Comparison of ENCODE assay signal across 8 cellular contexts in genomic region chr3:147945968-147946519, GRCh38.
DNase-seq lines count a peak whose midpoint lies in the region; ATAC-seq and TF ChIP-seq lines count a peak whose summit lies in the region.

No MANE protein-coding gene starts in this region.

- H3K36me3 ChIP-seq in subcutaneous abdominal adipose tissue (ENCODE audit: control insufficient read depth in 5 of 5, insufficient read depth in 5 of 5, low read length in 5 of 5) = no peaks in the 10 kb centered on the region
- H3K36me3 ChIP-seq in CD8-positive, alpha-beta memory T cell (ENCODE audit: insufficient read depth, low read length) = no peaks in the 10 kb centered on the region

- H3K4me3 ChIP-seq in astrocyte of the cerebellum (ENCODE audit: low read depth, low read length) = peak overlapping the region; percentile 13
- peak overlapping the region; percentile 37 to 57 (median 54) for H3K4me3 ChIP-seq in subcutaneous abdominal adipose tissue (ENCODE audit: low read depth in 1 of 5, low read length in 5 of 5)
- no peak overlapping the region for H3K4me3 ChIP-seq in CD8-positive, alpha-beta memory T cell (ENCODE audit: low read length)

- CTCF ChIA-PET in activated CD8-positive, alpha-beta T cell treated with anti-CD3 and anti-CD28 coated beads, Interleukin-2, amount 10 ng/mL, durations not matched to agents 7 days and 5 days (lab: Charles Lee) = no interaction called here
- CTCF ChIA-PET in CD8-positive, alpha-beta memory T cell (lab: Charles Lee) = no interaction called here

- H3K4me1 ChIP-seq in subcutaneous abdominal adipose tissue (ENCODE audit: control insufficient read depth in 5 of 5, insufficient read depth in 5 of 5, low read length in 5 of 5) = peaks cover 0 to 6% (median 4%) of the 10 kb centered on the region in 5 donors
- no peaks in the 10 kb centered on the region for H3K4me1 ChIP-seq in CD8-positive, alpha-beta memory T cell (ENCODE audit: insufficient read depth, low read length)

- no peaks in the 10 kb centered on the region for H3K27me3 Mint-ChIP-seq in activated CD8-positive, alpha-beta T cell treated with anti-CD3 and anti-CD28 coated beads, Interleukin-2, amount 10 ng/mL, durations not matched to agents 7 days and 5 days (ENCODE audit: low read depth)
- no peaks in the 10 kb centered on the region for H3K27me3 Mint-ChIP-seq in CD8-positive, alpha-beta memory T cell

- no peaks in the 10 kb centered on the region for H3K36me3 Mint-ChIP-seq in activated CD8-positive, alpha-beta T cell treated with anti-CD3 and anti-CD28 coated beads, Interleukin-2, amount 10 ng/mL, durations not matched to agents 7 days and 5 days (ENCODE audit: low read depth)
- no peaks in the 10 kb centered on the region for H3K36me3 Mint-ChIP-seq in CD8-positive, alpha-beta memory T cell

- peak; percentile 75 for ATAC-seq in GM19324 (IDR thresholded peaks at IDR 0.05; ENCODE audit: low FRiP score, unreplicated experiment)
- no peak for ATAC-seq in activated CD8-positive, alpha-beta T cell treated with anti-CD3 and anti-CD28 coated beads, Interleukin-2, amount 10 ng/mL, durations not matched to agents 7 days and 5 days

- H3K9me3 Mint-ChIP-seq in activated CD8-positive, alpha-beta T cell treated with anti-CD3 and anti-CD28 coated beads, Interleukin-2, amount 10 ng/mL, durations not matched to agents 7 days and 5 days (ENCODE audit: insufficient read depth) = no peaks in the 10 kb centered on the region
- H3K9me3 Mint-ChIP-seq in CD8-positive, alpha-beta memory T cell = peaks cover 4 to 25% (median 5%) of the 10 kb centered on the region in 5 donors

- DNase-seq in AML-193 (lab: John Stamatoyannopoulos, UW) (peak; percentile 30 to 61), HuH-7.5 (ENCODE audit: low spot score) (peak; percentile 34), astrocyte of the cerebellum (ENCODE audit: low read depth) (peak; percentile 86), iPS-NIHi7 (ENCODE audit: extremely low spot score) (peak; percentile 40)
- DNase-seq in activated CD8-positive, alpha-beta T cell treated with anti-CD3 and anti-CD28 coated beads, Interleukin-2, amount 10 ng/mL, durations not matched to agents 7 days and 5 days = no peak
- DNase-seq in CD8-positive, alpha-beta memory T cell = no peak

- H3K9me3 ChIP-seq in subcutaneous abdominal adipose tissue (ENCODE audit: control insufficient read depth in 5 of 5, low read length in 5 of 5) = no peaks in the 10 kb centered on the region
- no peaks in the 10 kb centered on the region for H3K9me3 ChIP-seq in CD8-positive, alpha-beta memory T cell (ENCODE audit: low read length)

- H3K27ac Mint-ChIP-seq in activated CD8-positive, alpha-beta T cell treated with anti-CD3 and anti-CD28 coated beads, Interleukin-2, amount 10 ng/mL, durations not matched to agents 7 days and 5 days = no peak overlapping the region
- H3K27ac Mint-ChIP-seq in CD8-positive, alpha-beta memory T cell = no peak overlapping the region

- H3K4me1 Mint-ChIP-seq in activated CD8-positive, alpha-beta T cell treated with anti-CD3 and anti-CD28 coated beads, Interleukin-2, amount 10 ng/mL, durations not matched to agents 7 days and 5 days (ENCODE audit: low read depth) = no peaks in the 10 kb centered on the region
- H3K4me1 Mint-ChIP-seq in CD8-positive, alpha-beta memory T cell = no peaks in the 10 kb centered on the region

- peak; percentile 83 for TF ChIP-seq CTCF in astrocyte of the cerebellum (IDR thresholded peaks at IDR 0.05; ENCODE audit: low read depth, low read length, missing control alignments)

- no peak overlapping the region for H3K4me3 Mint-ChIP-seq in activated CD8-positive, alpha-beta T cell treated with anti-CD3 and anti-CD28 coated beads, Interleukin-2, amount 10 ng/mL, durations not matched to agents 7 days and 5 days
- no peak overlapping the region for H3K4me3 Mint-ChIP-seq in CD8-positive, alpha-beta memory T cell

- POLR2A ChIA-PET in activated CD8-positive, alpha-beta T cell treated with anti-CD3 and anti-CD28 coated beads, Interleukin-2, amount 10 ng/mL, durations not matched to agents 7 days and 5 days (lab: Charles Lee) = no interaction called here
- POLR2A ChIA-PET in CD8-positive, alpha-beta memory T cell (lab: Charles Lee) = no interaction called here

- in situ Hi-C loops in astrocyte of the cerebellum (cut with HindIII; ENCODE audit: low sequenced_read_pairs) = no loop called here

- H3K27ac ChIP-seq in subcutaneous abdominal adipose tissue (ENCODE audit: low read depth, low read length) = peak overlapping the region; percentile 25
- H3K27ac ChIP-seq in CD8-positive, alpha-beta memory T cell (ENCODE audit: low read depth, low read length) = no peak overlapping the region

- H3K9ac ChIP-seq in subcutaneous abdominal adipose tissue (ENCODE audit: low read length in 5 of 5) = peak overlapping the region in 2 of 5 donors; percentile 44 to 58

- H3K27me3 ChIP-seq in subcutaneous abdominal adipose tissue (ENCODE audit: control insufficient read depth in 5 of 5, insufficient read depth in 4 of 5, low read length in 5 of 5) = no peaks in the 10 kb centered on the region
- no peaks in the 10 kb centered on the region for H3K27me3 ChIP-seq in CD8-positive, alpha-beta memory T cell (ENCODE audit: insufficient read depth, low read length, poor library complexity, severe bottlenecking)

Comparison
In these comparisons a context has a peak if more than half of its experiments do, and no peak if none do; other contexts are left out.
1. DNase-seq: peak in AML-193 (2 of 2), HuH-7.5 (single experiment), astrocyte of the cerebellum (single experiment) and iPS-NIHi7 (single experiment); none in activated CD8-positive, alpha-beta T cell treated with anti-CD3 and anti-CD28 coated beads, Interleukin-2, amount 10 ng/mL, durations not matched to agents 7 days and 5 days (single experiment) and CD8-positive, alpha-beta memory T cell (0 of 5).